1 cellular context compared by ENCODE assay signal in genomic region chr7:106365252-106366005, GRCh38.
TF ChIP-seq lines count a peak whose summit lies in the region.

No MANE protein-coding gene starts in this region.

TF ChIP-seq in GM12878, 131 proteins besides CTCF, POLR2A, EP300 and RAD21 (continued from another document):
- peak; percentile 70 for TF ChIP-seq PKNOX1 (IDR thresholded peaks at IDR 0.05)
- no peak for TF ChIP-seq BCL3 (IDR thresholded peaks at IDR 0.05; ENCODE audit: borderline replicate concordance, insufficient read depth, low read depth, low read length, poor library complexity, severe bottlenecking)
- TF ChIP-seq ZBTB33 (IDR thresholded peaks at IDR 0.05), result no peak
- no peak for TF ChIP-seq TCF12 (IDR thresholded peaks at IDR 0.05; ENCODE audit: low read depth, low read length)
- TF ChIP-seq ESRRA (IDR thresholded peaks at IDR 0.05; ENCODE audit: low read length), result no peak
- TF ChIP-seq RCOR1 (conservative IDR thresholded peaks at IDR 0.05; ENCODE audit: low read depth, low read length), result no peak
- no peak for TF ChIP-seq ZNF24 (IDR thresholded peaks at IDR 0.05)
- TF ChIP-seq ZNF592 (IDR thresholded peaks at IDR 0.05), result no peak
- no peak for TF ChIP-seq ZBTB11 (CRISPR knock-in tag; IDR thresholded peaks at IDR 0.05)
- no peak for TF ChIP-seq NFYA (IDR thresholded peaks at IDR 0.05; ENCODE audit: borderline replicate concordance, low read depth, low read length)
- no peak for TF ChIP-seq CBX5 (IDR thresholded peaks at IDR 0.05; ENCODE audit: low read depth)
- TF ChIP-seq ZNF217 (IDR thresholded peaks at IDR 0.05), result no peak
- no peak for TF ChIP-seq ZSCAN29 (IDR thresholded peaks at IDR 0.05)
- TF ChIP-seq CHD1 (IDR thresholded peaks at IDR 0.05; ENCODE audit: low read depth, low read length), result no peak
- no peak for TF ChIP-seq RFX5 (IDR thresholded peaks at IDR 0.05; ENCODE audit: low read depth, low read length)
- no peak for TF ChIP-seq HSF1 (IDR thresholded peaks at IDR 0.05; ENCODE audit: low read depth, low read length)
- no peak for TF ChIP-seq MLLT1 (IDR thresholded peaks at IDR 0.05)
- TF ChIP-seq CBFB (IDR thresholded peaks at IDR 0.05; ENCODE audit: low read depth), result no peak
- TF ChIP-seq WRNIP1 (IDR thresholded peaks at IDR 0.05; ENCODE audit: borderline replicate concordance, low read depth, low read length), result no peak
- TF ChIP-seq KAT2A (conservative IDR thresholded peaks at IDR 0.05; ENCODE audit: control insufficient read depth, low read depth, low read length), result no peak
- no peak for TF ChIP-seq NRF1 (conservative IDR thresholded peaks at IDR 0.05; ENCODE audit: low read depth, low read length)
- no peak for TF ChIP-seq ZNF687 (IDR thresholded peaks at IDR 0.05)
- TF ChIP-seq IKZF2 (IDR thresholded peaks at IDR 0.05), result no peak; a peak in 1 of 4 replicates
- TF ChIP-seq YY1 (IDR thresholded peaks at IDR 0.05; ENCODE audit: low read depth, low read length), result no peak
- peak; percentile 55; the same call in 1 of the 2 replicates for TF ChIP-seq ATF7 (IDR thresholded peaks at IDR 0.05; ENCODE audit: low read depth)
- TF ChIP-seq SMC3 (IDR thresholded peaks at IDR 0.05; ENCODE audit: borderline replicate concordance, low read length), result no peak
- no peak for TF ChIP-seq PRDM15 (CRISPR knock-in tag; IDR thresholded peaks at IDR 0.05)
- TF ChIP-seq STAT1 (conservative IDR thresholded peaks at IDR 0.05), result no peak
- no peak for TF ChIP-seq RBBP5 (conservative IDR thresholded peaks at IDR 0.05)
- TF ChIP-seq ZZZ3 (IDR thresholded peaks at IDR 0.05; ENCODE audit: control insufficient read depth, insufficient read length, low read depth), result no peak
- TF ChIP-seq RUNX3 (IDR thresholded peaks at IDR 0.05; ENCODE audit: low read length), result no peak
- no peak for TF ChIP-seq KDM1A (IDR thresholded peaks at IDR 0.05; ENCODE audit: borderline replicate concordance)
- TF ChIP-seq GATAD2B (conservative IDR thresholded peaks at IDR 0.05; ENCODE audit: low read depth), result no peak
- TF ChIP-seq CREM (IDR thresholded peaks at IDR 0.05; ENCODE audit: low read depth), result peak; percentile 43
- no peak for TF ChIP-seq STAT3 (IDR thresholded peaks at IDR 0.05; ENCODE audit: low read depth, low read length)
- no peak for TF ChIP-seq POLR2AphosphoS5 (IDR thresholded peaks at IDR 0.05; ENCODE audit: low read length)
